ENCODE assay signal across 19 cellular contexts in genomic region chr17:39306028-39306427, GRCh38.
A peak's percentile ranks its signal among the peaks of the same experiment; 100 is the strongest.
DNase-seq lines count a peak whose midpoint lies in the region; ATAC-seq and TF ChIP-seq lines count a peak whose summit lies in the region.
"Had no signal": no experiment of that assay in that cellular context is flagged by ENCODE, and none has a peak within 500 bp of the region (broad histone marks: within the 10 kb centered on the region; RNA-seq: fewer than 3 reads in every experiment).

No MANE protein-coding gene starts in this region.

- peaks cover 1% of the 10 kb centered on the region for H3K27me3 Mint-ChIP-seq in GM23338 (ENCODE audit: insufficient read depth, low read depth, poor library complexity)
- no peaks in the 10 kb centered on the region for H3K27me3 Mint-ChIP-seq in stimulated activated memory B cell treated with anti-CD40 and anti-IgM and Interleukin-4, amounts not matched to agents 10 μg/mL and 1 μg/mL and 100 μg/mL, for 72 hours
- no peaks in the 10 kb centered on the region for H3K27me3 Mint-ChIP-seq in activated naive CD8-positive, alpha-beta T cell treated with anti-CD3 and anti-CD28 coated beads, Interleukin-2, amount 50 U/mL, for 24 hours

- TF ChIP-seq CTCF in GM23338 (conservative IDR thresholded peaks at IDR 0.05; ENCODE audit: low read depth in 2 of 2) (no peak), OCI-LY3 (IDR thresholded peaks at IDR 0.05; ENCODE audit: low read depth, low read length) (no peak)

- H3K4me3 Mint-ChIP-seq in GM23338: no peak overlapping the region
- H3K4me3 Mint-ChIP-seq in stimulated activated memory B cell treated with anti-CD40 and anti-IgM and Interleukin-4, amounts not matched to agents 10 μg/mL and 1 μg/mL and 100 μg/mL, for 72 hours: peak overlapping the region; percentile 63
- no peak overlapping the region for H3K4me3 Mint-ChIP-seq in activated naive CD8-positive, alpha-beta T cell treated with anti-CD3 and anti-CD28 coated beads, Interleukin-2, amount 50 U/mL, for 24 hours

- H3K4me3 ChIP-seq in GM23338 (no peak overlapping the region), OCI-LY3 (ENCODE audit: low read length) (peak overlapping the region; percentile 69)
- H3K4me3 ChIP-seq: dorsolateral prefrontal cortex, esophagus muscularis mucosa, MG63 had no signal

- H3K9ac ChIP-seq in OCI-LY3 (ENCODE audit: low read length): peak overlapping the region; percentile 62

- DNase-seq in GM23338 (ENCODE audit: low spot score) (peak; percentile 37), foreskin melanocyte (peak; percentile 22), DMS53 (lab: John Stamatoyannopoulos, UW) (no peak)
- DNase-seq in activated CD8-positive, alpha-beta memory T cell treated with anti-CD3 and anti-CD28 coated beads, Interleukin-2, amount 50 U/mL, for 4 hours: no peak
- no peak for DNase-seq in activated naive CD8-positive, alpha-beta T cell treated with anti-CD3 and anti-CD28 coated beads, Interleukin-2, amount 50 U/mL, for 24 hours
- DNase-seq: activated CD4-positive, alpha-beta T cell treated with anti-CD3 and anti-CD28 coated beads for 1 hour; dorsolateral prefrontal cortex; GOT3; MG63; NCI-H1694; NCI-H226; NK-92 treated with Interleukin-12 subunit alpha and Interleukin-12 subunit beta, amount 100 ng/mL, for 24 hours; stimulated activated naive CD4-positive, alpha-beta T cell; trophoblast cell had no signal

- H3K4me2 ChIP-seq in GM23338: no peak overlapping the region
- peak overlapping the region; percentile 90 for H3K4me2 ChIP-seq in OCI-LY3 (ENCODE audit: low read length)

- no peaks in the 10 kb centered on the region for H3K9me3 Mint-ChIP-seq in GM23338
- no peaks in the 10 kb centered on the region for H3K9me3 Mint-ChIP-seq in stimulated activated memory B cell treated with anti-CD40 and anti-IgM and Interleukin-4, amounts not matched to agents 10 μg/mL and 1 μg/mL and 100 μg/mL, for 72 hours
- H3K9me3 Mint-ChIP-seq in activated naive CD8-positive, alpha-beta T cell treated with anti-CD3 and anti-CD28 coated beads, Interleukin-2, amount 50 U/mL, for 24 hours: no peaks in the 10 kb centered on the region
- H3K9me3 Mint-ChIP-seq: activated T-helper 2 cell treated with anti-CD3 and anti-CD28 coated beads, Interferon-gamma antibody, Interleukin-2, Interleukin-4, amounts not matched to agents 10 μg/mL and 5 μg/mL and 100 μg/mL, durations not matched to agents 14 hours and 24 hours and 36 hours had no signal

- H3K27me3 ChIP-seq in GM23338 (ENCODE audit: insufficient read depth) (no peaks in the 10 kb centered on the region), OCI-LY3 (ENCODE audit: low read depth, low read length) (no peaks in the 10 kb centered on the region)
- H3K27me3 ChIP-seq: dorsolateral prefrontal cortex, esophagus muscularis mucosa, MG63 had no signal

- no peak overlapping the region for H3K27ac ChIP-seq in GM23338 (ENCODE audit: low read depth)
- peak overlapping the region; percentile 93 for H3K27ac ChIP-seq in OCI-LY3 (ENCODE audit: low read length)

- no peaks in the 10 kb centered on the region for H3K9me2 ChIP-seq in GM23338 (ENCODE audit: insufficient read depth)

- H3K4me1 ChIP-seq in GM23338 (ENCODE audit: insufficient read depth) (no peaks in the 10 kb centered on the region), OCI-LY3 (ENCODE audit: low read length) (peaks cover 37% of the 10 kb centered on the region)

- H3K79me2 ChIP-seq in GM23338 (replicated peaks; ENCODE audit: insufficient read depth) (no peaks in the 10 kb centered on the region), OCI-LY3 (ENCODE audit: low read length) (no peaks in the 10 kb centered on the region)

- H3K9me3 ChIP-seq in OCI-LY3 (ENCODE audit: insufficient read depth, low read length): no peaks in the 10 kb centered on the region
- H3K9me3 ChIP-seq: esophagus muscularis mucosa, MG63 had no signal

- H3K36me3 ChIP-seq in GM23338 (ENCODE audit: insufficient read depth) (no peaks in the 10 kb centered on the region), OCI-LY3 (replicated peaks; ENCODE audit: low read depth, low read length) (peaks cover 4% of the 10 kb centered on the region)
- H3K36me3 ChIP-seq: MG63 had no signal

- H3K4me1 Mint-ChIP-seq in GM23338: no peaks in the 10 kb centered on the region
- H3K4me1 Mint-ChIP-seq in stimulated activated memory B cell treated with anti-CD40 and anti-IgM and Interleukin-4, amounts not matched to agents 10 μg/mL and 1 μg/mL and 100 μg/mL, for 72 hours: peaks cover 26% of the 10 kb centered on the region
- peaks cover 10% of the 10 kb centered on the region for H3K4me1 Mint-ChIP-seq in activated naive CD8-positive, alpha-beta T cell treated with anti-CD3 and anti-CD28 coated beads, Interleukin-2, amount 50 U/mL, for 24 hours

- no peaks in the 10 kb centered on the region for H3K36me3 Mint-ChIP-seq in GM23338 (ENCODE audit: low read depth)
- H3K36me3 Mint-ChIP-seq in stimulated activated memory B cell treated with anti-CD40 and anti-IgM and Interleukin-4, amounts not matched to agents 10 μg/mL and 1 μg/mL and 100 μg/mL, for 72 hours: peaks cover 23% of the 10 kb centered on the region
- peaks cover 3% of the 10 kb centered on the region for H3K36me3 Mint-ChIP-seq in activated naive CD8-positive, alpha-beta T cell treated with anti-CD3 and anti-CD28 coated beads, Interleukin-2, amount 50 U/mL, for 24 hours (ENCODE audit: low read depth)

- H4K20me1 ChIP-seq in GM23338 (replicated peaks; ENCODE audit: insufficient read depth) (no peaks in the 10 kb centered on the region; the same call in 1 of the 2 replicates), OCI-LY3 (ENCODE audit: insufficient read depth, low read length) (no peaks in the 10 kb centered on the region)

- ATAC-seq in GM23338: peak; percentile 72
- no peak for ATAC-seq in stimulated activated memory B cell treated with anti-CD40 and anti-IgM and Interleukin-4, amounts not matched to agents 10 μg/mL and 1 μg/mL and 100 μg/mL, for 72 hours
- ATAC-seq in activated naive CD8-positive, alpha-beta T cell treated with anti-CD3 and anti-CD28 coated beads, Interleukin-2, amount 50 U/mL, for 24 hours: no peak
- ATAC-seq: sciatic nerve had no signal

- H2AFZ ChIP-seq in GM23338: peak overlapping the region; percentile 34; the same call in 1 of the 2 replicates
- no peak overlapping the region for H2AFZ ChIP-seq in OCI-LY3 (ENCODE audit: low read depth, low read length)

- no peaks in the 10 kb centered on the region for H3F3A ChIP-seq in GM23338 (replicated peaks; ENCODE audit: low read depth)

- no peak overlapping the region for H3K27ac Mint-ChIP-seq in GM23338
- H3K27ac Mint-ChIP-seq in stimulated activated memory B cell treated with anti-CD40 and anti-IgM and Interleukin-4, amounts not matched to agents 10 μg/mL and 1 μg/mL and 100 μg/mL, for 72 hours: peak overlapping the region; percentile 77
- no peak overlapping the region for H3K27ac Mint-ChIP-seq in activated naive CD8-positive, alpha-beta T cell treated with anti-CD3 and anti-CD28 coated beads, Interleukin-2, amount 50 U/mL, for 24 hours
- H3K27ac Mint-ChIP-seq: activated T-helper 2 cell treated with anti-CD3 and anti-CD28 coated beads, Interferon-gamma antibody, Interleukin-2, Interleukin-4, amounts not matched to agents 10 μg/mL and 5 μg/mL and 100 μg/mL, durations not matched to agents 14 hours and 24 hours and 36 hours had no signal

TF ChIP-seq in GM23338, 12 proteins besides CTCF, POLR2A, EP300 and RAD21 (continues in another document):
- no peak for TF ChIP-seq REST (IDR thresholded peaks at IDR 0.05; ENCODE audit: unreplicated experiment)
- TF ChIP-seq EZH2phosphoT487 (IDR thresholded peaks at IDR 0.05; ENCODE audit: unreplicated experiment): no peak
- TF ChIP-seq NANOG (IDR thresholded peaks at IDR 0.05; ENCODE audit: borderline replicate concordance): no peak
- no peak for TF ChIP-seq POLR2AphosphoS5 (IDR thresholded peaks at IDR 0.05; ENCODE audit: low read depth)
- no peak for TF ChIP-seq JUNB (IDR thresholded peaks at IDR 0.05; ENCODE audit: unreplicated experiment)
- no peak for TF ChIP-seq ZNF114 (CRISPR knock-in tag; IDR thresholded peaks at IDR 0.05)
- no peak for TF ChIP-seq CREB1 (CRISPR knock-in tag; IDR thresholded peaks at IDR 0.05; ENCODE audit: low read depth)
- no peak for TF ChIP-seq STAT1 (IDR thresholded peaks at IDR 0.05; ENCODE audit: unreplicated experiment)
- no peak for TF ChIP-seq EZH2 (IDR thresholded peaks at IDR 0.05; ENCODE audit: low read depth, unreplicated experiment)
- TF ChIP-seq ETS1 (IDR thresholded peaks at IDR 0.05): no peak

Comparison
In these comparisons a context has a peak if more than half of its experiments do, and no peak if none do; other contexts are left out.
1. DNase-seq: peak in GM23338 (single experiment) and foreskin melanocyte (single experiment); none in activated CD8-positive, alpha-beta memory T cell treated with anti-CD3 and anti-CD28 coated beads, Interleukin-2, amount 50 U/mL, for 4 hours (single experiment), DMS53 (single experiment) and activated naive CD8-positive, alpha-beta T cell treated with anti-CD3 and anti-CD28 coated beads, Interleukin-2, amount 50 U/mL, for 24 hours (single experiment).